Comparison of ENCODE assay signal across 10 cellular contexts in genomic region chr20:41476013-41476441, GRCh38.
DNase-seq lines count a peak whose midpoint lies in the region; ATAC-seq and TF ChIP-seq lines count a peak whose summit lies in the region.
"Had no signal": no experiment of that assay in that cellular context is flagged by ENCODE, and none has a peak within 500 bp of the region (broad histone marks: within the 10 kb centered on the region; RNA-seq: fewer than 3 reads in every experiment).

No MANE protein-coding gene starts in this region.

- H3K27me3 ChIP-seq in esophagus squamous epithelium (no peaks in the 10 kb centered on the region), prostate gland (replicated peaks; ENCODE audit: insufficient read depth) (no peaks in the 10 kb centered on the region)

- H3K36me3 Mint-ChIP-seq in activated naive CD4-positive, alpha-beta T cell treated with anti-CD3 and anti-CD28 coated beads for 36 hours (ENCODE audit: low read depth) = peaks cover 16% of the 10 kb centered on the region

- H3K27me3 Mint-ChIP-seq in activated naive CD4-positive, alpha-beta T cell treated with anti-CD3 and anti-CD28 coated beads for 36 hours (ENCODE audit: low read depth) = no peaks in the 10 kb centered on the region
- H3K27me3 Mint-ChIP-seq: activated T-cell treated with anti-CD3 and anti-CD28 coated beads, Interleukin-2, amount 50 U/mL, for 24 hours; IgD-negative memory B cell had no signal

- ATAC-seq in HG03354 (IDR thresholded peaks at IDR 0.05; ENCODE audit: poor library complexity, severe bottlenecking, unreplicated experiment) = no peak

- peaks cover 22% of the 10 kb centered on the region for H3K4me1 Mint-ChIP-seq in activated naive CD4-positive, alpha-beta T cell treated with anti-CD3 and anti-CD28 coated beads for 36 hours (ENCODE audit: low read depth)

- peaks cover 0 to 63% (median 4%) of the 10 kb centered on the region in 3 donors for H3K36me3 ChIP-seq in esophagus squamous epithelium
- H3K36me3 ChIP-seq in prostate gland = no peaks in the 10 kb centered on the region

- intact Hi-C loops in esophagus squamous epithelium (cut with DNase I) = no loop called here
- intact Hi-C loops in prostate gland (cut with DNase I) = no loop called here
- intact Hi-C loops in activated naive CD4-positive, alpha-beta T cell treated with anti-CD3 and anti-CD28 coated beads for 36 hours (cut with micrococcal nuclease) = no loop called here

- no peak for TF ChIP-seq POLR2A in esophagus squamous epithelium (IDR thresholded peaks at IDR 0.05)
- no peak for TF ChIP-seq POLR2A in prostate gland (IDR thresholded peaks at IDR 0.05)

- H3K9me3 ChIP-seq in esophagus squamous epithelium (no peaks in the 10 kb centered on the region), prostate gland (no peaks in the 10 kb centered on the region)

- H3K9me3 Mint-ChIP-seq in activated naive CD4-positive, alpha-beta T cell treated with anti-CD3 and anti-CD28 coated beads for 36 hours = peaks cover 4% of the 10 kb centered on the region
- H3K9me3 Mint-ChIP-seq: activated T-cell treated with anti-CD3 and anti-CD28 coated beads, Interleukin-2, amount 50 U/mL, for 24 hours; IgD-negative memory B cell had no signal

- no peak overlapping the region for H3K27ac Mint-ChIP-seq in activated naive CD4-positive, alpha-beta T cell treated with anti-CD3 and anti-CD28 coated beads for 36 hours
- H3K27ac Mint-ChIP-seq: activated T-cell treated with anti-CD3 and anti-CD28 coated beads, Interleukin-2, amount 50 U/mL, for 24 hours; IgD-negative memory B cell had no signal

- DNase-seq in GM04504 (ENCODE audit: low read depth) (peak; percentile 80), NCI-H774 (lab: John Stamatoyannopoulos, UW) (peak; percentile 55), esophagus squamous epithelium (lab: John Stamatoyannopoulos, UW) (no peak), prostate gland (ENCODE audit: low spot score) (peak; percentile 15), GM20000 (ENCODE audit: low spot score) (no peak), SKM-1 (lab: John Stamatoyannopoulos, UW; ENCODE audit: unreplicated experiment) (no peak)
- DNase-seq in activated naive CD4-positive, alpha-beta T cell treated with anti-CD3 and anti-CD28 coated beads for 36 hours = no peak
- DNase-seq: activated T-cell treated with anti-CD3 and anti-CD28 coated beads, Interleukin-2, amount 50 U/mL, for 24 hours had no signal

- H3K4me1 ChIP-seq in esophagus squamous epithelium = peaks cover 4 to 28% (median 15%) of the 10 kb centered on the region in 3 donors
- H3K4me1 ChIP-seq in prostate gland (replicated peaks) = no peaks in the 10 kb centered on the region

- H3K27ac ChIP-seq in esophagus squamous epithelium (peak overlapping the region; percentile 21 to 69 (median 58)), prostate gland (no peak overlapping the region)

- H3K4me3 Mint-ChIP-seq in activated naive CD4-positive, alpha-beta T cell treated with anti-CD3 and anti-CD28 coated beads for 36 hours = no peak overlapping the region
- H3K4me3 Mint-ChIP-seq: activated T-cell treated with anti-CD3 and anti-CD28 coated beads, Interleukin-2, amount 50 U/mL, for 24 hours; IgD-negative memory B cell had no signal

- CTCF ChIA-PET in activated naive CD4-positive, alpha-beta T cell treated with anti-CD3 and anti-CD28 coated beads for 36 hours (lab: Charles Lee) = no interaction called here

- H3K4me3 ChIP-seq in esophagus squamous epithelium (no peak overlapping the region), prostate gland (no peak overlapping the region)

- TF ChIP-seq CTCF in esophagus squamous epithelium (IDR thresholded peaks at IDR 0.05) = no peak
- no peak for TF ChIP-seq CTCF in prostate gland (IDR thresholded peaks at IDR 0.05)
- TF ChIP-seq CTCF in GM20000 (IDR thresholded peaks at IDR 0.05; ENCODE audit: extremely low read depth, missing control alignments) = no peak

Comparison
In these comparisons a context has a peak if more than half of its experiments do, and no peak if none do; other contexts are left out.
1. DNase-seq: peak in GM04504 (single experiment), NCI-H774 (single experiment) and prostate gland (single experiment); none in esophagus squamous epithelium (single experiment), GM20000 (single experiment), activated naive CD4-positive, alpha-beta T cell treated with anti-CD3 and anti-CD28 coated beads for 36 hours (single experiment) and SKM-1 (single experiment).
2. H3K27ac ChIP-seq: peak in esophagus squamous epithelium (4 of 4); none in prostate gland (0 of 2).